ENCODE assay signal across 8 cellular contexts in the genomic region with DNA sequence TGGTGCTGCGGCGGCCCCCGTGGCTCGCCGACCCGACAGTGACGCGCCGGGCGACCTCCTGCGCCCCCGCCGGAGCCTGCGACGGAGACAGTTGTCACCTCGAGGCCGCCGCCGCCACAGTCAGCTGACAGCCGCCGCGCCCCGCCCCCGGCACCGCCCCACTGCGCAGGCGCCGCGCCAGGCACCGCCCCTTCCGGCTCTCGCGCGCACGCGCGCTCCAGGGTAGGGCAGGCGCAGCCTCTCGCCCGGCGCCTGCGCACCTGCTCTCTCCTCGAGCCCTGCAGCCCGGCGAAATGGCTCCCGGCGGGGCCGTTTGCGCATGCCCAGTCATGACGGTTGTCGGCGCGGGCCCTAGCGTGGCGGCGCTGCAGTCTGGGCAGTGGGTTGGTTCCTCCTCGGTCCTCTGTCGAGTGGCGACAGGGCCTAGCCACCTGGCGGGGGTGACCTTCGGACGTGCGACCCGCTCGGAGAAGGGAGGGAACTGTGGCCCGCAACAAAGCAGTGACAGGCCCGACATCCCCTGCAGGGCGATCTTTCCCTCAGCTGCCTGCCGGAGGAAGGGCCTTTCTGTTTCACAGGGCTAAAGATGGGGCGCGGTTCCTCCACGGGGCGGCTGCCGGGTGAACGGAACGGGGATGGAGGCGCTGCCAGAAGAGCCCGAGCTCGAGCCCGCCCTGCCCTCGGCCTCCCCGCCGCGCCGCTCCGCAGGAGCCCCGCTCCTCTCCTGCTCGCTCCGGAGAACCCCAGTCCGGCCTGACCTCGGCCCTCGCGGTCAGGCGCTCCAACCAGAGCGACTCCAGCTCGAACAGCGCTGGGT. TPM values are rescaled to one million over a fixed set of nuclear protein-coding genes. Genes with fewer than 3 reads are reported as not detected.
DNase-seq lines count a peak whose midpoint lies in the region; ATAC-seq and TF ChIP-seq lines count a peak whose summit lies in the region.

A gene (minus strand): TSS at position 135 of the 817 bp plus-strand sequence. CDS start 134 bp downstream, at position 1.

- DNase-seq in NCI-H1092 (lab: John Stamatoyannopoulos, UW) = peak; percentile 93
- DNase-seq in SKM-1 (lab: John Stamatoyannopoulos, UW; ENCODE audit: unreplicated experiment) = peak; percentile 83
- DNase-seq in activated naive CD4-positive, alpha-beta T cell treated with anti-CD3 and anti-CD28 coated beads, Interleukin-2, amount 50 U/mL, for 72 hours (ENCODE audit: low spot score in 2 of 2) = peak; percentile 98 to 100
- peak; percentile 99 for DNase-seq in glutamatergic neuron
- DNase-seq in osteoblast (ENCODE audit: insufficient read length, low spot score, missing footprints) = peak; percentile 100
- peak; percentile 94 for DNase-seq in testis

- peaks cover 3% of the 10 kb centered on the region for H3K27me3 Mint-ChIP-seq in glutamatergic neuron (ENCODE audit: unreplicated experiment)

- H3K4me3 ChIP-seq in osteoblast (ENCODE audit: insufficient read depth, low read length) = peak within 1 kb of the TSS; percentile 89
- peak within 1 kb of the TSS; percentile 82 to 90 for H3K4me3 ChIP-seq in testis

- H3K36me3 ChIP-seq in osteoblast (ENCODE audit: insufficient read depth, low read length) (peaks cover 7% of the 10 kb centered on the region), testis (ENCODE audit: low read depth, missing control alignments) (no peaks in the 10 kb centered on the region)

- H4K20me1 ChIP-seq in osteoblast (ENCODE audit: insufficient read depth, low read length) = peaks cover 37% of the 10 kb centered on the region

- H3K27me3 ChIP-seq in osteoblast (ENCODE audit: insufficient read depth, low read length) (no peaks in the 10 kb centered on the region), testis (no peaks in the 10 kb centered on the region)

- peak; percentile 81 for ATAC-seq in HG02588 (IDR thresholded peaks at IDR 0.05; ENCODE audit: unreplicated experiment)
- ATAC-seq in activated naive CD4-positive, alpha-beta T cell treated with anti-CD3 and anti-CD28 coated beads, Interleukin-2, amount 50 U/mL, for 72 hours = peak; percentile 89 to 93

- H2AFZ ChIP-seq in osteoblast (ENCODE audit: low read length) = peak within 1 kb of the TSS; percentile 100

- intact Hi-C loops in testis (cut with DNase I; ENCODE audit: low total_unique reads) = loop anchor here (10.0 kb wide), 1 partner anchor 75 kb away; a partner anchor contains a TSS

- H3K4me1 Mint-ChIP-seq in glutamatergic neuron (ENCODE audit: low read depth, unreplicated experiment) = peaks cover 11% of the 10 kb centered on the region

- peak within 1 kb of the TSS; percentile 94 for H3K4me2 ChIP-seq in osteoblast (ENCODE audit: insufficient read depth, low read length)

- peaks cover 19% of the 10 kb centered on the region in 2 donors for H3K36me3 Mint-ChIP-seq in activated naive CD4-positive, alpha-beta T cell treated with anti-CD3 and anti-CD28 coated beads, Interleukin-2, amount 50 U/mL, for 72 hours
- peaks cover 12% of the 10 kb centered on the region for H3K36me3 Mint-ChIP-seq in glutamatergic neuron (ENCODE audit: unreplicated experiment)

- H3K4me1 ChIP-seq in osteoblast (ENCODE audit: insufficient read depth, low read length) = peaks cover 16% of the 10 kb centered on the region
- peaks cover 36% of the 10 kb centered on the region for H3K4me1 ChIP-seq in testis

- peaks cover 11 to 13% of the 10 kb centered on the region in 2 donors for H3K9me3 Mint-ChIP-seq in activated naive CD4-positive, alpha-beta T cell treated with anti-CD3 and anti-CD28 coated beads, Interleukin-2, amount 50 U/mL, for 72 hours
- peaks cover 16% of the 10 kb centered on the region for H3K9me3 Mint-ChIP-seq in glutamatergic neuron (ENCODE audit: unreplicated experiment)

- H3K27ac Mint-ChIP-seq in activated naive CD4-positive, alpha-beta T cell treated with anti-CD3 and anti-CD28 coated beads, Interleukin-2, amount 50 U/mL, for 72 hours = peak within 1 kb of the TSS; percentile 86 to 91
- peak within 1 kb of the TSS; percentile 79 for H3K27ac Mint-ChIP-seq in glutamatergic neuron (ENCODE audit: unreplicated experiment)

- 0 to 1% methylated on average over 39 to 42 of the region's 97 CpGs for WGBS in testis, 2 donors

- peak; percentile 89 for TF ChIP-seq POLR2A in GM10847 (IDR thresholded peaks at IDR 0.05; ENCODE audit: extremely low read depth, insufficient read length)
- peak; percentile 66 for TF ChIP-seq POLR2A in testis (IDR thresholded peaks at IDR 0.05)

- H3K9me3 ChIP-seq in osteoblast (ENCODE audit: low read depth, low read length) = no peaks in the 10 kb centered on the region
- no peaks in the 10 kb centered on the region for H3K9me3 ChIP-seq in testis

- H3K4me3 Mint-ChIP-seq in glutamatergic neuron (ENCODE audit: unreplicated experiment) = peak within 1 kb of the TSS; percentile 89

- TF ChIP-seq CTCF in glutamatergic neuron (IDR thresholded peaks at IDR 0.05; ENCODE audit: partially characterized antibody, unreplicated experiment) (no peak), osteoblast (IDR thresholded peaks at IDR 0.05; ENCODE audit: extremely low read depth, low read depth, low read length) (peak; percentile 10), testis (IDR thresholded peaks at IDR 0.05) (peak in 2 of 3 experiments; percentile 35 to 37)

- peaks cover 50% of the 10 kb centered on the region for H3K79me2 ChIP-seq in osteoblast (ENCODE audit: insufficient read depth, low read length)

- peak within 1 kb of the TSS; percentile 86 for H3K27ac ChIP-seq in osteoblast (ENCODE audit: low read depth, low read length)
- peak within 1 kb of the TSS; percentile 91 to 95 for H3K27ac ChIP-seq in testis

RNA-seq across cellular contexts. Expression of the gene that starts here (rescaled TPM):
- 10 to 100 TPM; 29.5 to 36.1 TPM for total RNA-seq in activated naive CD4-positive, alpha-beta T cell treated with anti-CD3 and anti-CD28 coated beads, Interleukin-2, amount 50 U/mL, for 72 hours
- 67.5 TPM for total RNA-seq in glutamatergic neuron (ENCODE audit: unreplicated experiment)
- total RNA-seq in osteoblast = 30.8 and 35.9 TPM in 2 replicates
- 100 to 1,000 TPM; 197 to 220 TPM for total RNA-seq in testis
- 185 TPM for polyA plus RNA-seq in testis (ENCODE audit: insufficient read depth, low read depth, low replicate concordance)

Comparison
In these comparisons a context has a peak if more than half of its experiments do, and no peak if none do; other contexts are left out.
1. Peak in every context shown above with its lines: DNase-seq, ATAC-seq, H3K4me3 ChIP-seq and H3K27ac ChIP-seq.